ENCODE assay signal across 9 cellular contexts in the genomic region with DNA sequence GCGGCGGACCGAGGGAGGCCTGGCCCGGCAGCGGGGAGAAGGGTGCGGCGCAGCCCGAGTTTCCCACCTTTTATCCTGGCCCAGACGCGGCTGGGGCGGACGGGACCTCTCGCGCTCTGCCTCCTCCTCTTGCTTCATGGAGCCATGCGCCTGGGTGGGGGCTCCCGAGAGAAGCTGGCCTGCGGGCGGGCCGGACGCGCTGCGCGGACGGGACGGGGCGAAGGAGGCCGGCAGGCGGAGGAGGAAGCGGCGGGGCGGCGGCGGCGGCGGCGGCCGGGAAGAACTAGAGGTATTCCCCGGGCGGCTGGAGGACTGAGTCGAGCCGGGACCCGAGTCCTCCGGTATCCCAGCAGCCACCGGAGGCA. TPM values are rescaled to one million over a fixed set of nuclear protein-coding genes. Genes with fewer than 3 reads are reported as not detected.
DNase-seq lines count a peak whose midpoint lies in the region; ATAC-seq and TF ChIP-seq lines count a peak whose summit lies in the region.
"Not testable (repeated sequence)": the region's sequence is repeated elsewhere in the genome, so short reads cannot be mapped to it uniquely, and the experiment has no call there.
"Had no signal": no experiment of that assay in that cellular context is flagged by ENCODE, and none has a peak within 500 bp of the region (broad histone marks: within the 10 kb centered on the region; RNA-seq: fewer than 3 reads in every experiment).

No MANE protein-coding gene starts in this region.

- not testable (repeated sequence) for H2AFZ ChIP-seq in GM23248; OCI-LY1 (ENCODE audit: low read length)

- not testable (repeated sequence) for H3K36me3 Mint-ChIP-seq in dendritic cell treated with granulocyte-macrophage colony-stimulating factor and Interleukin-4, amounts not matched to agents 40 ng/mL and 50 ng/mL, for 4 days (ENCODE audit: low read depth)

- H3K4me1 Mint-ChIP-seq in dendritic cell treated with granulocyte-macrophage colony-stimulating factor and Interleukin-4, amounts not matched to agents 40 ng/mL and 50 ng/mL, for 4 days (ENCODE audit: low read depth) = peaks cover 20% of the 10 kb centered on the region

- peaks cover 73% of the 10 kb centered on the region for H3K79me2 ChIP-seq in GM23248 (ENCODE audit: insufficient read depth)
- not testable (repeated sequence) for H3K79me2 ChIP-seq in OCI-LY1 (ENCODE audit: insufficient read depth, low read length)

- not testable (repeated sequence) for H4K20me1 ChIP-seq in GM23248 (ENCODE audit: insufficient read depth); OCI-LY1 (ENCODE audit: insufficient read depth, low read length)

- H3K4me3 Mint-ChIP-seq in dendritic cell treated with granulocyte-macrophage colony-stimulating factor and Interleukin-4, amounts not matched to agents 40 ng/mL and 50 ng/mL, for 4 days = peak overlapping the region; percentile 85

- peak overlapping the region; percentile 91 for H3K27ac Mint-ChIP-seq in dendritic cell treated with granulocyte-macrophage colony-stimulating factor and Interleukin-4, amounts not matched to agents 40 ng/mL and 50 ng/mL, for 4 days

- H3F3A ChIP-seq in GM23248 (ENCODE audit: insufficient read depth); OCI-LY1 (ENCODE audit: insufficient read depth, low read length): not testable (repeated sequence)

- intact Hi-C loops in A673 (cut with micrococcal nuclease; ENCODE audit: unreplicated experiment); dendritic cell treated with granulocyte-macrophage colony-stimulating factor and Interleukin-4, amounts not matched to agents 40 ng/mL and 50 ng/mL, for 4 days (cut with micrococcal nuclease): not testable (repeated sequence)
- intact Hi-C loops in right cardiac atrium (cut with DNase I) = loop anchor here in 1 of 4 donors (10.0 kb wide), 1 partner anchor 109 kb away; no protein-coding TSS in a partner anchor

- not testable (repeated sequence) for H3K9me2 ChIP-seq in GM23248 (ENCODE audit: insufficient read depth); OCI-LY1 (ENCODE audit: low read depth, low read length)

- TF ChIP-seq CTCF in A673 (conservative IDR thresholded peaks at IDR 0.05; ENCODE audit: low read depth, low read length); OCI-LY1 (IDR thresholded peaks at IDR 0.05; ENCODE audit: low read length): not testable (repeated sequence)

- CTCF ChIA-PET in A673 (lab: Charles Lee) = not testable (repeated sequence)

- DNase-seq in A673 (ENCODE audit: low spot score) (peak; percentile 0), GM23248 (peak; percentile 28), right cardiac atrium (peak in 1 of 3 donors; percentile 60)
- DNase-seq in activated CD8-positive, alpha-beta memory T cell treated with anti-CD3 and anti-CD28 coated beads, Interleukin-2, amount 50 U/mL, for 48 hours = peak; percentile 68

- H3K27me3 ChIP-seq in A673 (replicated peaks; ENCODE audit: insufficient read depth, low read depth, low read length, poor library complexity); GM23248 (replicated peaks; ENCODE audit: insufficient read depth); OCI-LY1 (ENCODE audit: insufficient read depth, low read length); right cardiac atrium (ENCODE audit: control insufficient read depth, insufficient read depth); mucosa of stomach (ENCODE audit: control insufficient read depth, insufficient read depth, low read length); skeletal muscle satellite cell (ENCODE audit: control insufficient read depth, insufficient read depth, low read length): not testable (repeated sequence)

- H3K4me1 ChIP-seq in A673 (ENCODE audit: insufficient read depth, low read length, poor library complexity, severe bottlenecking); OCI-LY1 (ENCODE audit: insufficient read depth, low read length, severe bottlenecking); right cardiac atrium (ENCODE audit: control insufficient read depth, insufficient read depth, low read length); mucosa of stomach (ENCODE audit: control insufficient read depth, insufficient read depth, low read length); skeletal muscle satellite cell (ENCODE audit: control insufficient read depth, insufficient read depth, low read length): not testable (repeated sequence)
- H3K4me1 ChIP-seq in GM23248 (ENCODE audit: insufficient read depth) = peaks cover 14% of the 10 kb centered on the region

- H3K4me3 ChIP-seq in A673 (ENCODE audit: low read depth, low read length, poor library complexity, severe bottlenecking) = peak overlapping the region; percentile 53
- peak overlapping the region; percentile 65 for H3K4me3 ChIP-seq in GM23248
- H3K4me3 ChIP-seq in OCI-LY1 (ENCODE audit: low read depth, low read length, poor library complexity, severe bottlenecking) = peak overlapping the region; percentile 57
- peak overlapping the region; percentile 71 for H3K4me3 ChIP-seq in right cardiac atrium (ENCODE audit: low read length)
- not testable (repeated sequence) for H3K4me3 ChIP-seq in mucosa of stomach (ENCODE audit: low read length)
- H3K4me3 ChIP-seq in skeletal muscle satellite cell (ENCODE audit: low read length) = peak overlapping the region; percentile 67

- H3K9ac ChIP-seq in GM23248 = peak overlapping the region; percentile 94
- H3K9ac ChIP-seq in OCI-LY1 (ENCODE audit: low read length) = peak overlapping the region; percentile 62; the same call in 1 of the 2 replicates
- peak overlapping the region; percentile 28 for H3K9ac ChIP-seq in mucosa of stomach (ENCODE audit: low read length)
- peak overlapping the region; percentile 76 for H3K9ac ChIP-seq in skeletal muscle satellite cell (ENCODE audit: low read depth, low read length)

- in situ Hi-C loops in GM23248 (cut with MboI) = not testable (repeated sequence)

- H3K27ac ChIP-seq in A673 (ENCODE audit: low read depth, low read length, poor library complexity, severe bottlenecking) (peak overlapping the region; percentile 75), GM23248 (peak overlapping the region; percentile 89), right cardiac atrium (ENCODE audit: low read length) (peak overlapping the region; percentile 93)
- H3K27ac ChIP-seq in OCI-LY1 (ENCODE audit: low read depth, low read length, poor library complexity, severe bottlenecking) = not testable (repeated sequence)

- not testable (repeated sequence) for H3K27me3 Mint-ChIP-seq in dendritic cell treated with granulocyte-macrophage colony-stimulating factor and Interleukin-4, amounts not matched to agents 40 ng/mL and 50 ng/mL, for 4 days

- POLR2A ChIA-PET in A673 (lab: Charles Lee; ENCODE audit: low non-redundant PET) = not testable (repeated sequence)

- BruUV-seq in A673 (replicated peaks; lab: Mats Ljungman, UMichigan) = not testable (repeated sequence)

- not testable (repeated sequence) for H3K9me3 ChIP-seq in A673 (ENCODE audit: low read depth, low read length, poor library complexity, severe bottlenecking); GM23248 (ENCODE audit: low read depth); OCI-LY1 (ENCODE audit: low read length); right cardiac atrium (ENCODE audit: control insufficient read depth, low read length); mucosa of stomach (ENCODE audit: control insufficient read depth, low read length); skeletal muscle satellite cell (replicated peaks; ENCODE audit: low read length)

- WGBS in GM23248 (ENCODE audit: low coverage in 1 of 2, low lambda C conversion rate in 2 of 2, missing lambda C conversion rate in 2 of 2), 2 experiments = 0% methylated on average over 8 to 14 of the region's 44 CpGs
- under 1% methylated on average over 39 of the region's 44 CpGs for WGBS in right cardiac atrium

- not testable (repeated sequence) for ATAC-seq in right cardiac atrium

- H3K4me2 ChIP-seq in GM23248 (ENCODE audit: unreplicated experiment); OCI-LY1 (ENCODE audit: low read length); skeletal muscle satellite cell (ENCODE audit: low read length): not testable (repeated sequence)

- not testable (repeated sequence) for H3K36me3 ChIP-seq in A673 (ENCODE audit: insufficient read depth, low read length, poor library complexity, severe bottlenecking); GM23248 (ENCODE audit: low read depth); OCI-LY1 (ENCODE audit: insufficient read depth, low read length); mucosa of stomach (ENCODE audit: control insufficient read depth, insufficient read depth, low read length); skeletal muscle satellite cell (ENCODE audit: insufficient read depth, low read length)

- H3K9me3 Mint-ChIP-seq in dendritic cell treated with granulocyte-macrophage colony-stimulating factor and Interleukin-4, amounts not matched to agents 40 ng/mL and 50 ng/mL, for 4 days = not testable (repeated sequence)

RNA-seq across cellular contexts. Expression of gene NUTM2E, which starts 0.4 kb away (rescaled TPM):
- total RNA-seq in A673 (2021) = 0.37 and 0.49 TPM in 2 replicates
- total RNA-seq in GM23248 (2014; rRNA removed; shearing (Covaris generic)) = not detected in 2 replicates
- not detected in 2 replicates for polyA plus RNA-seq in GM23248 (2016; fragmentation: Nextera tagmentation; extraction: Ambion mirVana)
- under 1 TPM in 2 of 4 donors, not detected in 2; 0.19 to 0.59 TPM for total RNA-seq in right cardiac atrium
- not detected for polyA plus RNA-seq in right cardiac atrium
- total RNA-seq in skeletal muscle satellite cell (2012; rRNA removed) = not detected in 2 replicates
- total RNA-seq: dermis microvascular lymphatic vessel endothelial cell had no signal

Comparison
In these comparisons a context has a peak if more than half of its experiments do, and no peak if none do; other contexts are left out.
1. H3K9ac ChIP-seq: peak in every context shown above with its lines; median percentile 94 in GM23248; 76 in skeletal muscle satellite cell; 62 in OCI-LY1; 28 in mucosa of stomach.